Comparison of ENCODE assay signal across 2 cellular contexts in the genomic region with DNA sequence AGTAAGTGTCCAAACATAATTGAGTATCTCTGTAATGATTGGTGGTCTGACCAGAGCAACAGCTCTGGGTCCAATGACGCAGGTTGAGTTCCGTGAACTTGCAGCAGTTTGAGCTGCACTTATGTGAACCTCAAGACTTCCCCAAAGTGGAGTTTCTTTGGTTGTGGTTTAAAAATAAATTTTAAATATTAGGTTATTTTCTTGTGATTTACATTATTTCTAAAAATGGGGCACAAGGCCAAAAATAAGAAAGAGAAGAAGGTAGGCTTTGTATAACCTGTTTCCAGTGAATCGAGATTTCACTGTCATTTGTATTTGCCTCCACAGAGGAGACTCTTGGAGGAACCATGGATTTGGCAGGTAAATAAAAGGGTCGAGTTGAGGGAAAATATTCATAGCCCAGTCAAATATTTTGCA.
A peak's percentile ranks its signal among the peaks of the same experiment; 100 is the strongest.
TF ChIP-seq lines count a peak whose summit lies in the region.

No MANE protein-coding gene starts in this region.

TF ChIP-seq in GM12878, 131 proteins besides CTCF, POLR2A, EP300 and RAD21 (continued from another document and continues in another):
- peak; percentile 66; the same call in 1 of the 2 replicates for TF ChIP-seq SPI1 (IDR thresholded peaks at IDR 0.05; ENCODE audit: borderline replicate concordance, insufficient read depth, low read depth, low read length)
- TF ChIP-seq NFIC (IDR thresholded peaks at IDR 0.05; ENCODE audit: low read depth, low read length): peak; percentile 51
- TF ChIP-seq MEF2A (IDR thresholded peaks at IDR 0.05; ENCODE audit: insufficient read depth, low read depth, low read length): peak; percentile 80
- peak; percentile 54 for TF ChIP-seq CREB1 (IDR thresholded peaks at IDR 0.05; ENCODE audit: low read depth)
- TF ChIP-seq, protein P1, sequence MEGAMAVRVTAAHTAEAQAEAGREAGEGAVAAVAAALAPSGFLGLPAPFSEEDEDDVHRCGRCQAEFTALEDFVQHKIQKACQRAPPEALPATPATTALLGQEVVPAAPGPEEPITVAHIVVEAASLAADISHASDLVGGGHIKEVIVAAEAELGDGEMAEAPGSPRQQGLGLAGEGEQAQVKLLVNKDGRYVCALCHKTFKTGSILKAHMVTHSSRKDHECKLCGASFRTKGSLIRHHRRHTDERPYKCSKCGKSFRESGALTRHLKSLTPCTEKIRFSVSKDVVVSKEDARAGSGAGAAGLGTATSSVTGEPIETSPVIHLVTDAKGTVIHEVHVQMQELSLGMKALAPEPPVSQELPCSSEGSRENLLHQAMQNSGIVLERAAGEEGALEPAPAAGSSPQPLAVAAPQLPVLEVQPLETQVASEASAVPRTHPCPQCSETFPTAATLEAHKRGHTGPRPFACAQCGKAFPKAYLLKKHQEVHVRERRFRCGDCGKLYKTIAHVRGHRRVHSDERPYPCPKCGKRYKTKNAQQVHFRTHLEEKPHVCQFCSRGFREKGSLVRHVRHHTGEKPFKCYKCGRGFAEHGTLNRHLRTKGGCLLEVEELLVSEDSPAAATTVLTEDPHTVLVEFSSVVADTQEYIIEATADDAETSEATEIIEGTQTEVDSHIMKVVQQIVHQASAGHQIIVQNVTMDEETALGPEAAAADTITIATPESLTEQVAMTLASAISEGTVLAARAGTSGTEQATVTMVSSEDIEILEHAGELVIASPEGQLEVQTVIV (IDR thresholded peaks at IDR 0.05; ENCODE audit: borderline replicate concordance, partially characterized antibody): no peak
- TF ChIP-seq MYC (IDR thresholded peaks at IDR 0.05; ENCODE audit: insufficient read depth, insufficient read length, insufficient replicate concordance, low read length, severe bottlenecking): no peak
- TF ChIP-seq, protein P2, sequence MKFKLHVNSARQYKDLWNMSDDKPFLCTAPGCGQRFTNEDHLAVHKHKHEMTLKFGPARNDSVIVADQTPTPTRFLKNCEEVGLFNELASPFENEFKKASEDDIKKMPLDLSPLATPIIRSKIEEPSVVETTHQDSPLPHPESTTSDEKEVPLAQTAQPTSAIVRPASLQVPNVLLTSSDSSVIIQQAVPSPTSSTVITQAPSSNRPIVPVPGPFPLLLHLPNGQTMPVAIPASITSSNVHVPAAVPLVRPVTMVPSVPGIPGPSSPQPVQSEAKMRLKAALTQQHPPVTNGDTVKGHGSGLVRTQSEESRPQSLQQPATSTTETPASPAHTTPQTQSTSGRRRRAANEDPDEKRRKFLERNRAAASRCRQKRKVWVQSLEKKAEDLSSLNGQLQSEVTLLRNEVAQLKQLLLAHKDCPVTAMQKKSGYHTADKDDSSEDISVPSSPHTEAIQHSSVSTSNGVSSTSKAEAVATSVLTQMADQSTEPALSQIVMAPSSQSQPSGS (IDR thresholded peaks at IDR 0.05; ENCODE audit: low read length): 0 out of 2 replicates have a peak, but pooled peaks have one; percentile 36
- TF ChIP-seq HDAC6 (IDR thresholded peaks at IDR 0.05; ENCODE audit: unreplicated experiment): no peak
- TF ChIP-seq, protein P3, sequence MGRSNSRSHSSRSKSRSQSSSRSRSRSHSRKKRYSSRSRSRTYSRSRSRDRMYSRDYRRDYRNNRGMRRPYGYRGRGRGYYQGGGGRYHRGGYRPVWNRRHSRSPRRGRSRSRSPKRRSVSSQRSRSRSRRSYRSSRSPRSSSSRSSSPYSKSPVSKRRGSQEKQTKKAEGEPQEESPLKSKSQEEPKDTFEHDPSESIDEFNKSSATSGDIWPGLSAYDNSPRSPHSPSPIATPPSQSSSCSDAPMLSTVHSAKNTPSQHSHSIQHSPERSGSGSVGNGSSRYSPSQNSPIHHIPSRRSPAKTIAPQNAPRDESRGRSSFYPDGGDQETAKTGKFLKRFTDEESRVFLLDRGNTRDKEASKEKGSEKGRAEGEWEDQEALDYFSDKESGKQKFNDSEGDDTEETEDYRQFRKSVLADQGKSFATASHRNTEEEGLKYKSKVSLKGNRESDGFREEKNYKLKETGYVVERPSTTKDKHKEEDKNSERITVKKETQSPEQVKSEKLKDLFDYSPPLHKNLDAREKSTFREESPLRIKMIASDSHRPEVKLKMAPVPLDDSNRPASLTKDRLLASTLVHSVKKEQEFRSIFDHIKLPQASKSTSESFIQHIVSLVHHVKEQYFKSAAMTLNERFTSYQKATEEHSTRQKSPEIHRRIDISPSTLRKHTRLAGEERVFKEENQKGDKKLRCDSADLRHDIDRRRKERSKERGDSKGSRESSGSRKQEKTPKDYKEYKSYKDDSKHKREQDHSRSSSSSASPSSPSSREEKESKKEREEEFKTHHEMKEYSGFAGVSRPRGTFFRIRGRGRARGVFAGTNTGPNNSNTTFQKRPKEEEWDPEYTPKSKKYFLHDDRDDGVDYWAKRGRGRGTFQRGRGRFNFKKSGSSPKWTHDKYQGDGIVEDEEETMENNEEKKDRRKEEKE (IDR thresholded peaks at IDR 0.05): no peak
- no peak for TF ChIP-seq CEBPB (IDR thresholded peaks at IDR 0.05; ENCODE audit: borderline replicate concordance in 1 of 2, low read depth in 2 of 2, low read length in 2 of 2)
- TF ChIP-seq MTA2 (IDR thresholded peaks at IDR 0.05; ENCODE audit: low read depth): peak; percentile 56
- TF ChIP-seq RFX5 (IDR thresholded peaks at IDR 0.05; ENCODE audit: low read depth, low read length): no peak
- no peak for TF ChIP-seq RELA (IDR thresholded peaks at IDR 0.05; ENCODE audit: borderline replicate concordance, partially characterized antibody)
- TF ChIP-seq RUNX3 (IDR thresholded peaks at IDR 0.05; ENCODE audit: low read length): peak; percentile 75
- TF ChIP-seq, protein P4, sequence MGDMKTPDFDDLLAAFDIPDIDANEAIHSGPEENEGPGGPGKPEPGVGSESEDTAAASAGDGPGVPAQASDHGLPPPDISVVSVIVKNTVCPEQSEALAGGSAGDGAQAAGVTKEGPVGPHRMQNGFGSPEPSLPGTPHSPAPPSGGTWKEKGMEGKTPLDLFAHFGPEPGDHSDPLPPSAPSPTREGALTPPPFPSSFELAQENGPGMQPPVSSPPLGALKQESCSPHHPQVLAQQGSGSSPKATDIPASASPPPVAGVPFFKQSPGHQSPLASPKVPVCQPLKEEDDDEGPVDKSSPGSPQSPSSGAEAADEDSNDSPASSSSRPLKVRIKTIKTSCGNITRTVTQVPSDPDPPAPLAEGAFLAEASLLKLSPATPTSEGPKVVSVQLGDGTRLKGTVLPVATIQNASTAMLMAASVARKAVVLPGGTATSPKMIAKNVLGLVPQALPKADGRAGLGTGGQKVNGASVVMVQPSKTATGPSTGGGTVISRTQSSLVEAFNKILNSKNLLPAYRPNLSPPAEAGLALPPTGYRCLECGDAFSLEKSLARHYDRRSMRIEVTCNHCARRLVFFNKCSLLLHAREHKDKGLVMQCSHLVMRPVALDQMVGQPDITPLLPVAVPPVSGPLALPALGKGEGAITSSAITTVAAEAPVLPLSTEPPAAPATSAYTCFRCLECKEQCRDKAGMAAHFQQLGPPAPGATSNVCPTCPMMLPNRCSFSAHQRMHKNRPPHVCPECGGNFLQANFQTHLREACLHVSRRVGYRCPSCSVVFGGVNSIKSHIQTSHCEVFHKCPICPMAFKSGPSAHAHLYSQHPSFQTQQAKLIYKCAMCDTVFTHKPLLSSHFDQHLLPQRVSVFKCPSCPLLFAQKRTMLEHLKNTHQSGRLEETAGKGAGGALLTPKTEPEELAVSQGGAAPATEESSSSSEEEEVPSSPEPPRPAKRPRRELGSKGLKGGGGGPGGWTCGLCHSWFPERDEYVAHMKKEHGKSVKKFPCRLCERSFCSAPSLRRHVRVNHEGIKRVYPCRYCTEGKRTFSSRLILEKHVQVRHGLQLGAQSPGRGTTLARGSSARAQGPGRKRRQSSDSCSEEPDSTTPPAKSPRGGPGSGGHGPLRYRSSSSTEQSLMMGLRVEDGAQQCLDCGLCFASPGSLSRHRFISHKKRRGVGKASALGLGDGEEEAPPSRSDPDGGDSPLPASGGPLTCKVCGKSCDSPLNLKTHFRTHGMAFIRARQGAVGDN (IDR thresholded peaks at IDR 0.05): peak; percentile 61

TF ChIP-seq in HepG2, 621 proteins besides CTCF, POLR2A, EP300 and RAD21 (continued from another document):
- TF ChIP-seq, protein P5, sequence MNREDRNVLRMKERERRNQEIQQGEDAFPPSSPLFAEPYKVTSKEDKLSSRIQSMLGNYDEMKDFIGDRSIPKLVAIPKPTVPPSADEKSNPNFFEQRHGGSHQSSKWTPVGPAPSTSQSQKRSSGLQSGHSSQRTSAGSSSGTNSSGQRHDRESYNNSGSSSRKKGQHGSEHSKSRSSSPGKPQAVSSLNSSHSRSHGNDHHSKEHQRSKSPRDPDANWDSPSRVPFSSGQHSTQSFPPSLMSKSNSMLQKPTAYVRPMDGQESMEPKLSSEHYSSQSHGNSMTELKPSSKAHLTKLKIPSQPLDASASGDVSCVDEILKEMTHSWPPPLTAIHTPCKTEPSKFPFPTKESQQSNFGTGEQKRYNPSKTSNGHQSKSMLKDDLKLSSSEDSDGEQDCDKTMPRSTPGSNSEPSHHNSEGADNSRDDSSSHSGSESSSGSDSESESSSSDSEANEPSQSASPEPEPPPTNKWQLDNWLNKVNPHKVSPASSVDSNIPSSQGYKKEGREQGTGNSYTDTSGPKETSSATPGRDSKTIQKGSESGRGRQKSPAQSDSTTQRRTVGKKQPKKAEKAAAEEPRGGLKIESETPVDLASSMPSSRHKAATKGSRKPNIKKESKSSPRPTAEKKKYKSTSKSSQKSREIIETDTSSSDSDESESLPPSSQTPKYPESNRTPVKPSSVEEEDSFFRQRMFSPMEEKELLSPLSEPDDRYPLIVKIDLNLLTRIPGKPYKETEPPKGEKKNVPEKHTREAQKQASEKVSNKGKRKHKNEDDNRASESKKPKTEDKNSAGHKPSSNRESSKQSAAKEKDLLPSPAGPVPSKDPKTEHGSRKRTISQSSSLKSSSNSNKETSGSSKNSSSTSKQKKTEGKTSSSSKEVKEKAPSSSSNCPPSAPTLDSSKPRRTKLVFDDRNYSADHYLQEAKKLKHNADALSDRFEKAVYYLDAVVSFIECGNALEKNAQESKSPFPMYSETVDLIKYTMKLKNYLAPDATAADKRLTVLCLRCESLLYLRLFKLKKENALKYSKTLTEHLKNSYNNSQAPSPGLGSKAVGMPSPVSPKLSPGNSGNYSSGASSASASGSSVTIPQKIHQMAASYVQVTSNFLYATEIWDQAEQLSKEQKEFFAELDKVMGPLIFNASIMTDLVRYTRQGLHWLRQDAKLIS (CRISPR knock-in tag; IDR thresholded peaks at IDR 0.05): no peak
